ENCODE assay signal across 26 cellular contexts in the genomic region with DNA sequence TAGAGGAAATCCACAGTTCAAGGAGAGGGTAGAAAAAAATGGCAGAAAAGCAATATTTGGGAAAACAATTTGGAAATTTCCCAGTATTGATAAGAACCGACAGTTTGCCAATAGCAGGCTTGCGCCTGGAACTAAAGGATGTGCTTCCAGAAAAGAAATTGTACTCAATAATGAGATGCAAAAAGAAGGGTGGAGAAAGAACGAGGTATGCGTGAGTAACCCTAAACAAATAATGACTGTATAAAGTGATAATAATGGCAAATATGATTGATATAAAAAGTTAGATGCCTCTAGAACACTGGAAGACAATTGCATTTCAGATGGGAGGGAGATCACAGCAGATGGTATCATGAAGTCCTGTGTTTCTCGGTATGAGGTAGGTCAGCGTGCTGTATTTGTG.
"Had no signal": no experiment of that assay in that cellular context is flagged by ENCODE, and none has a peak within 500 bp of the region (broad histone marks: within the 10 kb centered on the region; RNA-seq: fewer than 3 reads in every experiment).

No MANE protein-coding gene starts in this region.

- ATAC-seq: activated CD8-positive, alpha-beta T cell treated with anti-CD3 and anti-CD28 coated beads for 36 hours; activated naive CD8-positive, alpha-beta T cell treated with anti-CD3 and anti-CD28 coated beads, Interleukin-2, amount 50 U/mL, for 24 hours; activated T-cell treated with anti-CD3 and anti-CD28 coated beads, Interleukin-2, amount 50 U/mL, for 4 hours; activated T-cell treated with anti-CD3 and anti-CD28 coated beads, Interleukin-2, amount 50 U/mL, for 72 hours; activated T-helper 17 cell treated with anti-CD3 and anti-CD28 coated beads, Interleukin-2, amount 50 U/mL, for 72 hours had no signal

- H3K27me3 ChIP-seq: ascending aorta had no signal

- H3K36me3 ChIP-seq: ascending aorta had no signal

- H3K4me1 ChIP-seq: ascending aorta had no signal

- H3K27ac ChIP-seq: ascending aorta had no signal

- H3K4me3 ChIP-seq: ascending aorta had no signal

- H3K9me3 ChIP-seq: ascending aorta had no signal

- DNase-seq: activated B cell treated with CpG ODN at 0.5 μM for 24 hours; activated CD4-positive, alpha-beta memory T cell treated with anti-CD3 and anti-CD28 coated beads for 36 hours; activated CD4-positive, alpha-beta T cell treated with anti-CD3 and anti-CD28 coated beads for 4 hours; activated CD4-positive, alpha-beta T cell treated with anti-CD3 and anti-CD28 coated beads, Interleukin-2, amount 50 U/mL, for 1 hour; activated CD4-positive, alpha-beta T cell treated with anti-CD3 and anti-CD28 coated beads, Interleukin-2, amount 50 U/mL, for 4 hours; activated CD4-positive, CD25-positive, alpha-beta regulatory T cell treated with anti-CD3 and anti-CD28 coated beads, Interleukin-2, amount 50 U/mL, for 72 hours; activated CD8-positive, alpha-beta memory T cell treated with anti-CD3 and anti-CD28 coated beads, Interleukin-2, amount 50 U/mL, for 4 hours; activated CD8-positive, alpha-beta T cell treated with anti-CD3 and anti-CD28 coated beads for 36 hours; activated effector memory CD4-positive, alpha-beta T cell treated with anti-CD3 and anti-CD28 coated beads, Interleukin-2, amount 50 U/mL, for 16 hours; activated gamma-delta T cell treated with Interleukin-2 at 50 U/mL for 16 hours; activated naive CD4-positive, alpha-beta T cell; activated naive CD4-positive, alpha-beta T cell treated with anti-CD3 and anti-CD28 coated beads, Interleukin-2, amount 10 ng/mL, durations not matched to agents 7 days and 5 days; activated naive CD8-positive, alpha-beta T cell treated with anti-CD3 and anti-CD28 coated beads, Interleukin-2, amount 10 ng/mL, durations not matched to agents 7 days and 5 days; activated naive CD8-positive, alpha-beta T cell treated with anti-CD3 and anti-CD28 coated beads, Interleukin-2, amount 50 U/mL, for 24 hours; activated T-cell treated with anti-CD3 and anti-CD28 coated beads for 4 hours; activated T-cell treated with anti-CD3 and anti-CD28 coated beads, Interleukin-2, amount 50 U/mL, for 1 hour; activated T-cell treated with anti-CD3 and anti-CD28 coated beads, Interleukin-2, amount 50 U/mL, for 4 hours; activated T-cell treated with anti-CD3 and anti-CD28 coated beads, Interleukin-2, amount 50 U/mL, for 72 hours; amygdala; anterior cingulate cortex; central memory CD4-positive, alpha-beta T cell; T-helper 1 cell; T-helper 2 cell; T-helper 9 cell had no signal
